14 cellular contexts compared by ENCODE assay signal in genomic region chr15:58346361-58346760, GRCh38.
DNase-seq lines count a peak whose midpoint lies in the region; ATAC-seq and TF ChIP-seq lines count a peak whose summit lies in the region.
"Had no signal": no experiment of that assay in that cellular context is flagged by ENCODE, and none has a peak within 500 bp of the region (broad histone marks: within the 10 kb centered on the region; RNA-seq: fewer than 3 reads in every experiment).

No MANE protein-coding gene starts in this region.

- TF ChIP-seq POLR2A in tibial nerve (IDR thresholded peaks at IDR 0.05) = no peak
- no peak for TF ChIP-seq POLR2A in stomach (IDR thresholded peaks at IDR 0.05)
- no peak for TF ChIP-seq POLR2A in suprapubic skin (IDR thresholded peaks at IDR 0.05)

- peaks cover 0 to 1% of the 10 kb centered on the region in 2 donors for H3K9me3 ChIP-seq in lung (ENCODE audit: control insufficient read depth in 2 of 2, insufficient read depth in 1 of 2, low read length in 1 of 2)
- no peaks in the 10 kb centered on the region for H3K9me3 ChIP-seq in tibial nerve
- no peaks in the 10 kb centered on the region for H3K9me3 ChIP-seq in stomach
- no peaks in the 10 kb centered on the region for H3K9me3 ChIP-seq in suprapubic skin
- H3K9me3 ChIP-seq: HAP-1 had no signal

- H3K36me3 ChIP-seq in lung (ENCODE audit: control insufficient read depth in 2 of 2, insufficient read depth in 2 of 2, low read length in 2 of 2) = no peaks in the 10 kb centered on the region
- H3K36me3 ChIP-seq in tibial nerve = no peaks in the 10 kb centered on the region
- no peaks in the 10 kb centered on the region for H3K36me3 ChIP-seq in stomach
- H3K36me3 ChIP-seq in suprapubic skin = no peaks in the 10 kb centered on the region
- H3K36me3 ChIP-seq: HAP-1 had no signal

- TF ChIP-seq CTCF in AG09309 (IDR thresholded peaks at IDR 0.05; ENCODE audit: control insufficient read depth, insufficient read depth, low read depth, low read length, missing control alignments) (no peak), choroid plexus epithelial cell (conservative IDR thresholded peaks at IDR 0.05; ENCODE audit: low read depth, low read length) (no peak), lung (IDR thresholded peaks at IDR 0.05; ENCODE audit: control extremely low read depth, extremely low read depth) (no peak), tibial nerve (IDR thresholded peaks at IDR 0.05) (no peak), stomach (IDR thresholded peaks at IDR 0.05) (no peak), suprapubic skin (IDR thresholded peaks at IDR 0.05) (no peak)

- TF ChIP-seq EP300 in tibial nerve (IDR thresholded peaks at IDR 0.05) (peak in 1 of 2 donors; percentile 12), stomach (IDR thresholded peaks at IDR 0.05) (no peak), suprapubic skin (IDR thresholded peaks at IDR 0.05) (no peak)

- H3K4me3 ChIP-seq in AG09309 (ENCODE audit: control insufficient read depth, low read depth, low read length) = no peak overlapping the region
- no peak overlapping the region for H3K4me3 ChIP-seq in choroid plexus epithelial cell (ENCODE audit: low read depth, low read length)
- H3K4me3 ChIP-seq in lung = no peak overlapping the region
- no peak overlapping the region for H3K4me3 ChIP-seq in tibial nerve
- H3K4me3 ChIP-seq in stomach = no peak overlapping the region
- no peak overlapping the region for H3K4me3 ChIP-seq in suprapubic skin
- H3K4me3 ChIP-seq: HAP-1, hepatocyte had no signal

- H3K27me3 ChIP-seq in lung (ENCODE audit: control insufficient read depth, insufficient read depth) (no peaks in the 10 kb centered on the region), tibial nerve (no peaks in the 10 kb centered on the region), stomach (no peaks in the 10 kb centered on the region), suprapubic skin (no peaks in the 10 kb centered on the region)
- H3K27me3 ChIP-seq: hepatocyte had no signal

- peak; percentile 19 for ATAC-seq in lung (ENCODE audit: insufficient read depth, low FRiP score)

- H3K4me1 ChIP-seq in lung (ENCODE audit: control insufficient read depth in 2 of 2, insufficient read depth in 2 of 2, low read length in 2 of 2) = peaks cover 0 to 2% of the 10 kb centered on the region in 2 donors
- H3K4me1 ChIP-seq in tibial nerve = peaks cover 0 to 7% (median 0%) of the 10 kb centered on the region in 4 donors
- H3K4me1 ChIP-seq in stomach = peaks cover 0 to 4% (median 0%) of the 10 kb centered on the region in 4 donors
- no peaks in the 10 kb centered on the region for H3K4me1 ChIP-seq in suprapubic skin
- H3K4me1 ChIP-seq: parathyroid adenoma had no signal

- WGBS in lung, 2 donors = 75 to 83% methylated on average over 3 of the region's 3 CpGs
- 76% methylated on average over 3 of the region's 3 CpGs for WGBS in tibial nerve, 2 donors
- 87 to 100% (median 91%) methylated on average over 3 of the region's 3 CpGs for WGBS in stomach, 5 donors
- WGBS in suprapubic skin = 50% methylated on average over 2 of the region's 3 CpGs

- DNase-seq in AG09309 (ENCODE audit: low read depth) = peak; percentile 81
- peak; percentile 73 for DNase-seq in LHCN-M2 (ENCODE audit: low read depth)
- peak; percentile 73 for DNase-seq in choroid plexus epithelial cell (ENCODE audit: low read depth)
- DNase-seq in lung (ENCODE audit: low spot score) = peak; percentile 44
- DNase-seq in tibial nerve (ENCODE audit: low spot score in 2 of 2) = no peak
- DNase-seq in activated CD4-positive, alpha-beta T cell treated with anti-CD3 and anti-CD28 coated beads for 4 hours = no peak
- no peak for DNase-seq in stomach
- DNase-seq in suprapubic skin (ENCODE audit: low spot score in 2 of 2) = no peak
- DNase-seq: activated CD4-positive, alpha-beta T cell treated with anti-CD3 and anti-CD28 coated beads, Interleukin-2, amount 10 ng/mL, durations not matched to agents 24 days and 14 days; NCI-H2227 treated with DMSO at 0.1 percent for 48 hours; T-helper 1 cell had no signal

- intact Hi-C loops in stomach (cut with DNase I; ENCODE audit: low total_unique reads) = no loop called here

- peak overlapping the region in 1 of 2 donors; percentile 35 for H3K27ac ChIP-seq in lung (ENCODE audit: low read depth in 1 of 2, low read length in 1 of 2)
- no peak overlapping the region for H3K27ac ChIP-seq in tibial nerve
- no peak overlapping the region for H3K27ac ChIP-seq in stomach
- no peak overlapping the region for H3K27ac ChIP-seq in suprapubic skin
- H3K27ac ChIP-seq: hepatocyte, parathyroid adenoma had no signal

Comparison
In these comparisons a context has a peak if more than half of its experiments do, and no peak if none do; other contexts are left out.
1. DNase-seq: peak in AG09309 (single experiment), LHCN-M2 (single experiment), choroid plexus epithelial cell (single experiment) and lung (single experiment); none in tibial nerve (0 of 2), activated CD4-positive, alpha-beta T cell treated with anti-CD3 and anti-CD28 coated beads for 4 hours (0 of 2), stomach (single experiment) and suprapubic skin (0 of 2).